16 cellular contexts compared by ENCODE assay signal in the genomic region with DNA sequence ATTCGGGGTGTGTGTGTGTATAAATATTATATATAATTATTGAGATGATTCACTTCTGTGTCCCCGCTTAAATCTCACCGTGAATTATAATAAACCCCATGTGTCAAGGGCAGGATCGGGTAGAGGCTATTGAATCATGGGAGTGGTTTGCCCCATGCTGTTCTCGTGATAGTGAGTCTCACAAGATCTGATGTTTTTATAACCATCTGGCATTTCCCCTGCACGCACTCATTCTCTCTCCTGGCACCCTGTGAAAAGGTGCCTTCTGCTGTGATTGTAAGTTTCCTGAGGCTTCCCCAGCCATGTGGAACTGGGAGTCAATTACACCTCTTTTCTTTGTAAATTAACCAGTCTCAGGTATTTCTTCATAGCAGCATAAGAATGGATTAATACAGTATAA.
"Had no signal": no experiment of that assay in that cellular context is flagged by ENCODE, and none has a peak within 500 bp of the region (broad histone marks: within the 10 kb centered on the region; RNA-seq: fewer than 3 reads in every experiment).

No MANE protein-coding gene starts in this region.

- ATAC-seq: esophagus mucosa, heart left ventricle, left colon, left ventricle myocardium superior, pancreas, right cardiac atrium had no signal

- DNase-seq: effector memory CD4-positive, alpha-beta T cell; heart left ventricle; hippocampal formation; left colon; left ventricle myocardium superior; mesenchymal stem cell; naive B cell; occipital lobe; pancreas; right cardiac atrium; small intestine; stimulated activated CD4-positive, alpha-beta T cell treated with anti-CD3 and anti-CD28 coated beads, Interleukin-12 subunit alpha, Interleukin-12 subunit beta, amount 100 ng/mL, for 4 hours; stimulated activated naive CD4-positive, alpha-beta T cell; stomach; substantia nigra had no signal
